ENCODE assay signal across 8 cellular contexts in the genomic region with DNA sequence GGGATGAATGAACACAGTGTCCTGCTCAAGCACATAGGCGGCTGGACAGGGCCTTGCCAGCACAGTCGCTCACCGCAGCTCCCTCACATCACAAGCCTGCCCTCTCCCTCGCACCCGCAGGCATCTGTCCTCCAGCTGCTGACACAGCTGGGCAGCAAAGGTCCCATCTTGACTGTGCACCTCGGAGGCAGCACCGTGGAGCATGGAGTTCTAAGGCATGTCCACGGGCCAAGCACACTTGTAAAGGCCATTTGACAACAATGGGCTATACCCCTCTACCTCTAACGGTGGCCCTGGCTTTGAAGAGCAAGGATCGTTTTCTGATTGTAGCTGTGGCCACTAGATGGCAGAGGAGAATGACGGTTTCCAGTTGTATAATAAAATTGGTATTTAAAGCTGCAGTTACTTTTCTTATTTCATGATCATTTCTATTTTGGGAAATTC. TPM values are rescaled to one million over a fixed set of nuclear protein-coding genes. Genes with fewer than 3 reads are reported as not detected.
A peak's percentile ranks its signal among the peaks of the same experiment; 100 is the strongest.
DNase-seq lines count a peak whose midpoint lies in the region; ATAC-seq, FAIRE-seq and TF ChIP-seq lines count a peak whose summit lies in the region.

No MANE protein-coding gene starts in this region.

- POLR2A ChIA-PET in A549 (lab: Yijun Ruan, JAX): no interaction called here

- peaks cover 0 to 21% of the 10 kb centered on the region in 2 donors for H3K27me3 ChIP-seq in breast epithelium
- no peaks in the 10 kb centered on the region for H3K27me3 ChIP-seq in uterus

- peak; percentile 82 for FAIRE-seq in A549 (lab: Jason Lieb, UNC)

- TF ChIP-seq RAD21 in A549 (conservative IDR thresholded peaks at IDR 0.05 in 1 of 2, IDR thresholded peaks at IDR 0.05 in 1 of 2): peak; percentile 31 to 56; a peak in 4 of 5 replicates

- no peak overlapping the region for H3K4me2 ChIP-seq in A549

- ATAC-seq in A549 (peak; percentile 55 to 64; a peak in 5 of 6 replicates), GM21447 (IDR thresholded peaks at IDR 0.05; ENCODE audit: unreplicated experiment) (no peak), GM18519 (IDR thresholded peaks at IDR 0.05; ENCODE audit: low FRiP score, unreplicated experiment) (no peak)

- H3K36me3 ChIP-seq in breast epithelium (no peaks in the 10 kb centered on the region), uterus (no peaks in the 10 kb centered on the region)

- TF ChIP-seq POLR2A in A549 (IDR thresholded peaks at IDR 0.05; ENCODE audit: low read length) (no peak), breast epithelium (IDR thresholded peaks at IDR 0.05) (no peak), uterus (IDR thresholded peaks at IDR 0.05) (no peak)

- no peaks in the 10 kb centered on the region for H3K9me3 ChIP-seq in A549
- H3K9me3 ChIP-seq in breast epithelium: no peaks in the 10 kb centered on the region
- no peaks in the 10 kb centered on the region for H3K9me3 ChIP-seq in uterus

- H3K4me1 ChIP-seq in A549 (peaks cover 4% of the 10 kb centered on the region; the same call in 1 of the 3 replicates), breast epithelium (no peaks in the 10 kb centered on the region), uterus (no peaks in the 10 kb centered on the region)

- 37% methylated on average over 11 of the region's 11 CpGs for WGBS in A549 (ENCODE audit: missing lambda C conversion rate)

- CTCF ChIA-PET in A549 (lab: Yijun Ruan, JAX): interaction anchor here (0.7 to 2.0 kb wide), 16 partner anchors 8 to 597 kb away, joined by 3 to 11 read pairs (median 3); no protein-coding TSS in a partner anchor

- TF ChIP-seq CTCF in A549 (IDR thresholded peaks at IDR 0.05) (peak; percentile 54), breast epithelium (IDR thresholded peaks at IDR 0.05) (peak in 2 of 3 donors; percentile 38 to 59), uterus (IDR thresholded peaks at IDR 0.05) (peak; percentile 43 to 55 (median 52))

- DNase-seq in A549 (ENCODE audit: low read depth in 1 of 2, low spot score in 1 of 2): peak; percentile 27 to 30
- DNase-seq in EH (ENCODE audit: low read depth): peak; percentile 36
- DNase-seq in NCI-H1694 (lab: John Stamatoyannopoulos, UW): peak; percentile 12
- DNase-seq in breast epithelium (ENCODE audit: low spot score in 2 of 2): no peak
- DNase-seq in kidney tubule cell (ENCODE audit: low spot score): peak; percentile 35
- DNase-seq in uterus: no peak

- no peak for TF ChIP-seq EP300 in A549 (IDR thresholded peaks at IDR 0.05)

- H3K27ac ChIP-seq in A549 (no peak overlapping the region), breast epithelium (no peak overlapping the region), uterus (peak overlapping the region; percentile 55 to 58)

- no peak overlapping the region for H3K4me3 ChIP-seq in A549
- H3K4me3 ChIP-seq in breast epithelium: no peak overlapping the region
- no peak overlapping the region for H3K4me3 ChIP-seq in uterus

- intact Hi-C loops in breast epithelium (cut with DNase I; ENCODE audit: low total_unique reads): no loop called here
- intact Hi-C loops in uterus (cut with DNase I; ENCODE audit: low total_unique reads): loop anchor here (10.0 kb wide), 1 partner anchor 124 kb away; no protein-coding TSS in a partner anchor

TF ChIP-seq in A549, 52 proteins besides CTCF, POLR2A, EP300 and RAD21:
- TF ChIP-seq MAZ (IDR thresholded peaks at IDR 0.05; ENCODE audit: borderline replicate concordance, low read depth, low read length): no peak
- 0 out of 3 replicates have a peak, but pooled peaks have one; percentile 19 for TF ChIP-seq SMC3 (IDR thresholded peaks at IDR 0.05)

RNA-seq across cellular contexts. Expression of a gene that starts 53.8 kb away (rescaled TPM):
- polyA plus RNA-seq in A549 (2011; rRNA removed): 0.15 and 0.18 TPM in 2 replicates
- 0.70 and 1.0 TPM in 2 replicates for polyA plus RNA-seq in A549 (2012; cell fraction: cytosol; rRNA removed)
- polyA plus RNA-seq in A549 (2012; cell fraction: nucleus; rRNA removed): 0.76 and 0.82 TPM in 2 replicates
- 0.74 to 0.77 TPM (median 0.75 TPM) in 3 replicates for polyA plus RNA-seq in A549 (2017; fragmentation: RNase III; extraction: RNeasy Plus Mini Kit Qiagen cat#74134 plus additional on column Dnase treatment)
- 0.10 and 0.21 TPM in 2 replicates for polyA minus RNA-seq in A549 (2011; rRNA and poly(A)+ RNA removed)
- 1 to 10 TPM in 2 of 3 donors, under 1 TPM in 1; 0.16 to 5.9 (median 4.5) TPM for total RNA-seq in breast epithelium
- 1 to 10 TPM in 2 of 4 donors, not detected in 2; 1.3 to 2.6 TPM for total RNA-seq in uterus

Comparison
In these comparisons a context has a peak if more than half of its experiments do, and no peak if none do; other contexts are left out.
1. ATAC-seq: peak in A549 (2 of 2); none in GM21447 (single experiment) and GM18519 (single experiment).
2. DNase-seq: peak in A549 (2 of 2), EH (single experiment), NCI-H1694 (single experiment) and kidney tubule cell (single experiment); none in breast epithelium (0 of 2) and uterus (0 of 2).
3. H3K27ac ChIP-seq: peak in uterus (2 of 2); none in A549 (0 of 2) and breast epithelium (0 of 2).
4. Peak in every context shown above with its lines, with median percentiles within 50 percentile points of each other: CTCF ChIP-seq.